Comparison of ENCODE assay signal across 8 cellular contexts in genomic region chr10:116274141-116274861, GRCh38. TPM values are rescaled to one million over a fixed set of nuclear protein-coding genes. Genes with fewer than 3 reads are reported as not detected.
A peak's percentile ranks its signal among the peaks of the same experiment; 100 is the strongest.
DNase-seq lines count a peak whose midpoint lies in the region; ATAC-seq and TF ChIP-seq lines count a peak whose summit lies in the region.

No MANE protein-coding gene starts in this region.

- intact Hi-C loops in activated T-helper 2 cell treated with anti-CD3 and anti-CD28 coated beads, Interferon-gamma antibody, Interleukin-2, Interleukin-4, amounts not matched to agents 10 μg/mL and 5 μg/mL and 100 μg/mL, durations not matched to agents 14 hours and 24 hours and 36 hours (cut with micrococcal nuclease) = loop anchor here (5.0 to 10.0 kb wide), 2 partner anchors 860 to 1273 kb away; partner anchors contain the start of gene VAX1

- DNase-seq in EH (ENCODE audit: low read depth) (peak; percentile 32), NCI-H510A (lab: John Stamatoyannopoulos, UW) (peak; percentile 47), glutamatergic neuron (peak; percentile 79), retinal pigment epithelial cell (ENCODE audit: low read depth) (no peak), NCI-H2029 (lab: John Stamatoyannopoulos, UW) (no peak), NCI-H146 treated with DMSO at 0.1 percent for 48 hours (lab: John Stamatoyannopoulos, UW; ENCODE audit: unreplicated experiment) (no peak)
- DNase-seq in activated T-helper 2 cell treated with anti-CD3 and anti-CD28 coated beads, Interferon-gamma antibody, Interleukin-2, Interleukin-4, amounts not matched to agents 10 μg/mL and 5 μg/mL and 100 μg/mL, durations not matched to agents 14 hours and 24 hours and 36 hours (ENCODE audit: low spot score) = no peak

- H3K36me3 Mint-ChIP-seq in glutamatergic neuron (ENCODE audit: unreplicated experiment) = peaks cover 10% of the 10 kb centered on the region
- H3K36me3 Mint-ChIP-seq in activated T-helper 2 cell treated with anti-CD3 and anti-CD28 coated beads, Interferon-gamma antibody, Interleukin-2, Interleukin-4, amounts not matched to agents 10 μg/mL and 5 μg/mL and 100 μg/mL, durations not matched to agents 14 hours and 24 hours and 36 hours (ENCODE audit: low read depth) = no peaks in the 10 kb centered on the region

- TF ChIP-seq CTCF in glutamatergic neuron (IDR thresholded peaks at IDR 0.05; ENCODE audit: partially characterized antibody, unreplicated experiment) (no peak), retinal pigment epithelial cell (conservative IDR thresholded peaks at IDR 0.05; ENCODE audit: low read depth, low read length) (peak; percentile 14)

- peaks cover 34% of the 10 kb centered on the region for H3K9me3 Mint-ChIP-seq in glutamatergic neuron (ENCODE audit: unreplicated experiment)
- no peaks in the 10 kb centered on the region for H3K9me3 Mint-ChIP-seq in activated T-helper 2 cell treated with anti-CD3 and anti-CD28 coated beads, Interferon-gamma antibody, Interleukin-2, Interleukin-4, amounts not matched to agents 10 μg/mL and 5 μg/mL and 100 μg/mL, durations not matched to agents 14 hours and 24 hours and 36 hours

- H3K27ac Mint-ChIP-seq in glutamatergic neuron (ENCODE audit: unreplicated experiment) = peak overlapping the region; percentile 100
- no peak overlapping the region for H3K27ac Mint-ChIP-seq in activated T-helper 2 cell treated with anti-CD3 and anti-CD28 coated beads, Interferon-gamma antibody, Interleukin-2, Interleukin-4, amounts not matched to agents 10 μg/mL and 5 μg/mL and 100 μg/mL, durations not matched to agents 14 hours and 24 hours and 36 hours

- H3K4me3 Mint-ChIP-seq in glutamatergic neuron (ENCODE audit: unreplicated experiment) = peak overlapping the region; percentile 99
- H3K4me3 Mint-ChIP-seq in activated T-helper 2 cell treated with anti-CD3 and anti-CD28 coated beads, Interferon-gamma antibody, Interleukin-2, Interleukin-4, amounts not matched to agents 10 μg/mL and 5 μg/mL and 100 μg/mL, durations not matched to agents 14 hours and 24 hours and 36 hours (ENCODE audit: low read depth) = no peak overlapping the region

- H3K4me3 ChIP-seq in retinal pigment epithelial cell (ENCODE audit: low read length) = peak overlapping the region; percentile 76

- H3K4me1 Mint-ChIP-seq in glutamatergic neuron (ENCODE audit: low read depth, unreplicated experiment) = peaks cover 39% of the 10 kb centered on the region
- peaks cover 6% of the 10 kb centered on the region for H3K4me1 Mint-ChIP-seq in activated T-helper 2 cell treated with anti-CD3 and anti-CD28 coated beads, Interferon-gamma antibody, Interleukin-2, Interleukin-4, amounts not matched to agents 10 μg/mL and 5 μg/mL and 100 μg/mL, durations not matched to agents 14 hours and 24 hours and 36 hours (ENCODE audit: low read depth)

- H3K27me3 Mint-ChIP-seq in glutamatergic neuron (ENCODE audit: unreplicated experiment) = peaks cover 36% of the 10 kb centered on the region
- H3K27me3 Mint-ChIP-seq in activated T-helper 2 cell treated with anti-CD3 and anti-CD28 coated beads, Interferon-gamma antibody, Interleukin-2, Interleukin-4, amounts not matched to agents 10 μg/mL and 5 μg/mL and 100 μg/mL, durations not matched to agents 14 hours and 24 hours and 36 hours (ENCODE audit: low read depth) = peaks cover 60% of the 10 kb centered on the region

- no peak for ATAC-seq in GM21526 (IDR thresholded peaks at IDR 0.05; ENCODE audit: low FRiP score, unreplicated experiment)

RNA-seq across cellular contexts. Expression of gene GFRA1, which starts 1.3 kb away (rescaled TPM):
- 347 TPM for total RNA-seq in glutamatergic neuron (ENCODE audit: unreplicated experiment)
- total RNA-seq in activated T-helper 2 cell treated with anti-CD3 and anti-CD28 coated beads, Interferon-gamma antibody, Interleukin-2, Interleukin-4, amounts not matched to agents 10 μg/mL and 5 μg/mL and 100 μg/mL, durations not matched to agents 14 hours and 24 hours and 36 hours = not detected in 2 replicates

RNA-seq across cellular contexts. Expression of gene CCDC172, which starts 49.9 kb away (rescaled TPM):
- total RNA-seq in glutamatergic neuron (ENCODE audit: unreplicated experiment) = not detected
- not detected in 2 replicates for total RNA-seq in activated T-helper 2 cell treated with anti-CD3 and anti-CD28 coated beads, Interferon-gamma antibody, Interleukin-2, Interleukin-4, amounts not matched to agents 10 μg/mL and 5 μg/mL and 100 μg/mL, durations not matched to agents 14 hours and 24 hours and 36 hours

Comparison
In these comparisons a context has a peak if more than half of its experiments do, and no peak if none do; other contexts are left out.
1. DNase-seq: peak in EH (single experiment), NCI-H510A (single experiment) and glutamatergic neuron (single experiment); none in retinal pigment epithelial cell (single experiment), NCI-H2029 (single experiment), NCI-H146 treated with DMSO at 0.1 percent for 48 hours (single experiment) and activated T-helper 2 cell treated with anti-CD3 and anti-CD28 coated beads, Interferon-gamma antibody, Interleukin-2, Interleukin-4, amounts not matched to agents 10 μg/mL and 5 μg/mL and 100 μg/mL, durations not matched to agents 14 hours and 24 hours and 36 hours (single experiment).
2. RNA of gene GFRA1, which starts 1.3 kb away (total RNA-seq): 347 TPM in glutamatergic neuron (single experiment); not detected in activated T-helper 2 cell treated with anti-CD3 and anti-CD28 coated beads, Interferon-gamma antibody, Interleukin-2, Interleukin-4, amounts not matched to agents 10 μg/mL and 5 μg/mL and 100 μg/mL, durations not matched to agents 14 hours and 24 hours and 36 hours; every median in the first group is over 100 times any median in the second.